ENCODE assay signal across 22 cellular contexts in genomic region chr1:61326713-61327112, GRCh38.
"Had no signal": no experiment of that assay in that cellular context is flagged by ENCODE, and none has a peak within 500 bp of the region (broad histone marks: within the 10 kb centered on the region; RNA-seq: fewer than 3 reads in every experiment).

No MANE protein-coding gene starts in this region.

- DNase-seq: activated CD4-positive, alpha-beta T cell treated with anti-CD3 and anti-CD28 coated beads, Interleukin-2, amount 50 U/mL, for 4 hours; activated CD8-positive, alpha-beta memory T cell treated with anti-CD3 and anti-CD28 coated beads, Interleukin-2, amount 50 U/mL, for 48 hours; activated effector memory CD4-positive, alpha-beta T cell treated with anti-CD3 and anti-CD28 coated beads, Interleukin-2, amount 50 U/mL, for 16 hours; activated naive CD4-positive, alpha-beta T cell treated with anti-CD3 and anti-CD28 coated beads for 36 hours; amniotic stem cell; central memory CD4-positive, alpha-beta T cell; endodermal cell; foreskin keratinocyte; heart right ventricle; lower lobe of right lung; mesendoderm; mucosa of descending colon; posterior cingulate gyrus; right cardiac atrium; spleen; stimulated activated naive CD8-positive, alpha-beta T cell treated with anti-CD3 and anti-CD28 coated beads, Interleukin-15, Interleukin-2, amounts not matched to agents 100 U/mL and 50 U/mL, for 24 hours; T-helper 2 cell; upper lobe of left lung had no signal

- H3K4me3 Mint-ChIP-seq: activated naive CD4-positive, alpha-beta T cell treated with anti-CD3 and anti-CD28 coated beads for 36 hours; dendritic cell treated with granulocyte-macrophage colony-stimulating factor and Interleukin-4, amounts not matched to agents 40 ng/mL and 50 ng/mL, for 4 days; endodermal cell; natural killer cell treated with Interleukin-12 subunit alpha and Interleukin-12 subunit beta and Interleukin-15 and Interleukin-18, amount 100 ng/mL, for 72 hours had no signal

- H3K4me1 ChIP-seq: breast epithelium, spleen had no signal

- H3K9me3 Mint-ChIP-seq: activated naive CD4-positive, alpha-beta T cell treated with anti-CD3 and anti-CD28 coated beads for 36 hours; dendritic cell treated with granulocyte-macrophage colony-stimulating factor and Interleukin-4, amounts not matched to agents 40 ng/mL and 50 ng/mL, for 4 days; natural killer cell treated with Interleukin-12 subunit alpha and Interleukin-12 subunit beta and Interleukin-15 and Interleukin-18, amount 100 ng/mL, for 72 hours had no signal

- H3K36me3 ChIP-seq: breast epithelium, heart right ventricle, lower lobe of right lung, spleen, upper lobe of left lung had no signal

- H3K4me3 ChIP-seq: breast epithelium, heart right ventricle, lower lobe of right lung, mucosa of descending colon, spleen, upper lobe of left lung had no signal

- ATAC-seq: esophagus mucosa; foreskin keratinocyte; heart right ventricle; lower lobe of right lung; mucosa of descending colon; natural killer cell treated with Interleukin-12 subunit alpha and Interleukin-12 subunit beta and Interleukin-15 and Interleukin-18, amount 100 ng/mL, for 72 hours; right cardiac atrium; stimulated activated naive CD8-positive, alpha-beta T cell treated with anti-CD3 and anti-CD28 coated beads, Interleukin-15, Interleukin-2, amounts not matched to agents 100 U/mL and 50 U/mL, for 24 hours had no signal

- H3K27me3 ChIP-seq: breast epithelium, foreskin keratinocyte, heart right ventricle, spleen, upper lobe of left lung had no signal

- H3K27ac Mint-ChIP-seq: activated naive CD4-positive, alpha-beta T cell treated with anti-CD3 and anti-CD28 coated beads for 36 hours; dendritic cell treated with granulocyte-macrophage colony-stimulating factor and Interleukin-4, amounts not matched to agents 40 ng/mL and 50 ng/mL, for 4 days; endodermal cell; natural killer cell treated with Interleukin-12 subunit alpha and Interleukin-12 subunit beta and Interleukin-15 and Interleukin-18, amount 100 ng/mL, for 72 hours had no signal

- H3K36me3 Mint-ChIP-seq: natural killer cell treated with Interleukin-12 subunit alpha and Interleukin-12 subunit beta and Interleukin-15 and Interleukin-18, amount 100 ng/mL, for 72 hours had no signal

- H3K9me3 ChIP-seq: breast epithelium, lower lobe of right lung, mucosa of descending colon, spleen, upper lobe of left lung had no signal

- H3K27ac ChIP-seq: breast epithelium, lower lobe of right lung, spleen, upper lobe of left lung had no signal

- H3K27me3 Mint-ChIP-seq: dendritic cell treated with granulocyte-macrophage colony-stimulating factor and Interleukin-4, amounts not matched to agents 40 ng/mL and 50 ng/mL, for 4 days had no signal
